In the genomic region with DNA sequence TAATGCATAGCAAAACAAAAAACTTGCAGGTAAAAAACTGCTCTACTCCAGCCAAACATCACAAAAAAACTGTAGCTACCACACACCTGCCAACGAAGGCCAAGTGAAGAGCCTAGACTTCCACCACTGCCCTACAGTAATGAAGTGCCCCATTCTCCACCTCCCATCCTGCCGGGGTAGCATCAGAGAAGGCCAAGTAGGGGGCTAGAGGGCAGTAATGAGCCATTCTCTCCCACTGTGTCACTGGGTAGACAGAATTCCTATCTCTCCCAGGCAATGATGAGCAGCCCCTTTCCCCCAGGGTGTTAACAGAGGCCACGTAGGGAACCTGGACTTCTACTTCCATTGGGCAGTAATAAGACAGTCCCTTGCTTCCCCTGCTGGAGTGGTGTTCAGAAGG, we compare ENCODE assay signal across 8 cellular contexts. TPM values are rescaled to one million over a fixed set of nuclear protein-coding genes. Genes with fewer than 3 reads are reported as not detected.
DNase-seq lines count a peak whose midpoint lies in the region; ATAC-seq lines count a peak whose summit lies in the region.

No MANE protein-coding gene starts in this region.

- peak; percentile 55 for ATAC-seq in stimulated activated naive CD8-positive, alpha-beta T cell treated with anti-CD3 and anti-CD28 coated beads, Interleukin-15, Interleukin-2, amounts not matched to agents 100 U/mL and 50 U/mL, for 24 hours
- ATAC-seq in stimulated activated naive CD8-positive, alpha-beta T cell treated with anti-CD3 and anti-CD28 coated beads, Interleukin-15, amount 100 ng/mL, for 72 hours: no peak
- peak; percentile 26 to 51 for ATAC-seq in activated naive CD4-positive, alpha-beta T cell treated with anti-CD3 and anti-CD28 coated beads, Interleukin-2, amount 50 U/mL, for 72 hours
- no peak for ATAC-seq in HG02973 (IDR thresholded peaks at IDR 0.05; ENCODE audit: unreplicated experiment)

- H3K27me3 Mint-ChIP-seq in stimulated activated naive CD8-positive, alpha-beta T cell treated with anti-CD3 and anti-CD28 coated beads, Interleukin-15, amount 100 ng/mL, for 72 hours: no peaks in the 10 kb centered on the region

- H3K9me3 Mint-ChIP-seq in stimulated activated naive CD8-positive, alpha-beta T cell treated with anti-CD3 and anti-CD28 coated beads, Interleukin-15, amount 100 ng/mL, for 72 hours: peaks cover 12 to 26% of the 10 kb centered on the region in 2 donors
- H3K9me3 Mint-ChIP-seq in activated naive CD4-positive, alpha-beta T cell treated with anti-CD3 and anti-CD28 coated beads, Interleukin-2, amount 50 U/mL, for 72 hours: peaks cover 3 to 16% of the 10 kb centered on the region in 2 donors

- peaks cover 24 to 35% of the 10 kb centered on the region in 2 donors for H3K36me3 Mint-ChIP-seq in activated naive CD4-positive, alpha-beta T cell treated with anti-CD3 and anti-CD28 coated beads, Interleukin-2, amount 50 U/mL, for 72 hours

- H3K27ac Mint-ChIP-seq in stimulated activated naive CD8-positive, alpha-beta T cell treated with anti-CD3 and anti-CD28 coated beads, Interleukin-15, amount 100 ng/mL, for 72 hours: no peak overlapping the region
- H3K27ac Mint-ChIP-seq in activated naive CD4-positive, alpha-beta T cell treated with anti-CD3 and anti-CD28 coated beads, Interleukin-2, amount 50 U/mL, for 72 hours: no peak overlapping the region

- H3K4me3 Mint-ChIP-seq in stimulated activated naive CD8-positive, alpha-beta T cell treated with anti-CD3 and anti-CD28 coated beads, Interleukin-15, amount 100 ng/mL, for 72 hours: no peak overlapping the region

- peaks cover 9% of the 10 kb centered on the region for H3K4me1 Mint-ChIP-seq in stimulated activated naive CD8-positive, alpha-beta T cell treated with anti-CD3 and anti-CD28 coated beads, Interleukin-15, amount 100 ng/mL, for 72 hours

- DNase-seq in stimulated activated naive CD8-positive, alpha-beta T cell treated with anti-CD3 and anti-CD28 coated beads, Interleukin-15, Interleukin-2, amounts not matched to agents 100 U/mL and 50 U/mL, for 24 hours: peak; percentile 23
- DNase-seq in stimulated activated naive CD8-positive, alpha-beta T cell treated with anti-CD3 and anti-CD28 coated beads, Interleukin-15, amount 100 ng/mL, for 72 hours: no peak
- DNase-seq in Kasumi-1 (lab: John Stamatoyannopoulos, UW): peak; percentile 36 to 52
- DNase-seq in activated naive CD4-positive, alpha-beta T cell treated with anti-CD3 and anti-CD28 coated beads, Interleukin-2, amount 50 U/mL, for 72 hours (ENCODE audit: low spot score in 2 of 2): no peak
- peak; percentile 47 for DNase-seq in iris pigment epithelial cell (ENCODE audit: low read depth)
- no peak for DNase-seq in NCI-H1048 (lab: John Stamatoyannopoulos, UW)
- DNase-seq in NCI-H1092 (lab: John Stamatoyannopoulos, UW): no peak

RNA-seq across cellular contexts. Expression of gene SEC22C, which starts 9.5 kb away (rescaled TPM):
- total RNA-seq in activated naive CD4-positive, alpha-beta T cell treated with anti-CD3 and anti-CD28 coated beads, Interleukin-2, amount 50 U/mL, for 72 hours: 10 to 100 TPM; 37.6 to 42.3 TPM

RNA-seq across cellular contexts. Expression of gene SS18L2, which starts 18.4 kb away (rescaled TPM):
- 10 to 100 TPM; 47.7 to 58.3 TPM for total RNA-seq in activated naive CD4-positive, alpha-beta T cell treated with anti-CD3 and anti-CD28 coated beads, Interleukin-2, amount 50 U/mL, for 72 hours

RNA-seq across cellular contexts. Expression of gene NKTR, which starts 28.2 kb away (rescaled TPM):
- 100 to 1,000 TPM in 1 of 2 donors, 10 to 100 TPM in 1; 97.7 to 157 TPM for total RNA-seq in activated naive CD4-positive, alpha-beta T cell treated with anti-CD3 and anti-CD28 coated beads, Interleukin-2, amount 50 U/mL, for 72 hours

Comparison
In these comparisons a context has a peak if more than half of its experiments do, and no peak if none do; other contexts are left out.
1. ATAC-seq: peak in stimulated activated naive CD8-positive, alpha-beta T cell treated with anti-CD3 and anti-CD28 coated beads, Interleukin-15, Interleukin-2, amounts not matched to agents 100 U/mL and 50 U/mL, for 24 hours (single experiment) and activated naive CD4-positive, alpha-beta T cell treated with anti-CD3 and anti-CD28 coated beads, Interleukin-2, amount 50 U/mL, for 72 hours (2 of 2); none in stimulated activated naive CD8-positive, alpha-beta T cell treated with anti-CD3 and anti-CD28 coated beads, Interleukin-15, amount 100 ng/mL, for 72 hours (single experiment) and HG02973 (single experiment).
2. DNase-seq: peak in stimulated activated naive CD8-positive, alpha-beta T cell treated with anti-CD3 and anti-CD28 coated beads, Interleukin-15, Interleukin-2, amounts not matched to agents 100 U/mL and 50 U/mL, for 24 hours (single experiment), Kasumi-1 (2 of 2) and iris pigment epithelial cell (single experiment); none in stimulated activated naive CD8-positive, alpha-beta T cell treated with anti-CD3 and anti-CD28 coated beads, Interleukin-15, amount 100 ng/mL, for 72 hours (0 of 2), activated naive CD4-positive, alpha-beta T cell treated with anti-CD3 and anti-CD28 coated beads, Interleukin-2, amount 50 U/mL, for 72 hours (0 of 2), NCI-H1048 (single experiment) and NCI-H1092 (single experiment).